Comparison of ENCODE assay signal across 1 cellular context in the genomic region with DNA sequence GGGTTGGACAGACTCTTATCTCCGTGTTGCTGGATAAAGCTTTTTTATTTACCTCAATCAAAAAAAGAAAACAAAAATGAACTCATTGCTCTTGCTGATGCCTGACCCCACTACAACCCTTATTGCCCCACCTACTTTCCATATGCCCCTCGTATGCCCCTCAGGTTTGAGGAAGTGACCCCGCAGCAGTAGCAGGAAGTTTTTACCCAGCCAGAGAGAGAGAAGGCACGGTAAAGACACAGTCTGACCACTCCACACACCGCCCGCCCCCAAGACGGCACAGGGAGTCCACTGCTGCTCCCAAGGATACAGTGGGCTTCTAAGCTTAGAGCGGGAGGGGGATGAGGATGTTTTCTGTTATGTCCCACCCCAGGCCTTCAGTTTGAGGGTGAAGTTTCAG.
TF ChIP-seq lines count a peak whose summit lies in the region.

No MANE protein-coding gene starts in this region.

TF ChIP-seq in IMR-90, 13 proteins besides CTCF, POLR2A, EP300 and RAD21 (continued from another document):
- TF ChIP-seq, protein P1, sequence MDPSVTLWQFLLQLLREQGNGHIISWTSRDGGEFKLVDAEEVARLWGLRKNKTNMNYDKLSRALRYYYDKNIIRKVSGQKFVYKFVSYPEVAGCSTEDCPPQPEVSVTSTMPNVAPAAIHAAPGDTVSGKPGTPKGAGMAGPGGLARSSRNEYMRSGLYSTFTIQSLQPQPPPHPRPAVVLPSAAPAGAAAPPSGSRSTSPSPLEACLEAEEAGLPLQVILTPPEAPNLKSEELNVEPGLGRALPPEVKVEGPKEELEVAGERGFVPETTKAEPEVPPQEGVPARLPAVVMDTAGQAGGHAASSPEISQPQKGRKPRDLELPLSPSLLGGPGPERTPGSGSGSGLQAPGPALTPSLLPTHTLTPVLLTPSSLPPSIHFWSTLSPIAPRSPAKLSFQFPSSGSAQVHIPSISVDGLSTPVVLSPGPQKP (IDR thresholded peaks at IDR 0.05; ENCODE audit: borderline replicate concordance, low read depth, low read length) = no peak
- TF ChIP-seq USF2 (IDR thresholded peaks at IDR 0.05; ENCODE audit: low read depth, low read length) (no peak), MAFK (IDR thresholded peaks at IDR 0.05; ENCODE audit: low read depth, low read length) (no peak), BHLHE40 (IDR thresholded peaks at IDR 0.05; ENCODE audit: low read depth, low read length) (no peak)
